21 cellular contexts compared by ENCODE assay signal in the genomic region with DNA sequence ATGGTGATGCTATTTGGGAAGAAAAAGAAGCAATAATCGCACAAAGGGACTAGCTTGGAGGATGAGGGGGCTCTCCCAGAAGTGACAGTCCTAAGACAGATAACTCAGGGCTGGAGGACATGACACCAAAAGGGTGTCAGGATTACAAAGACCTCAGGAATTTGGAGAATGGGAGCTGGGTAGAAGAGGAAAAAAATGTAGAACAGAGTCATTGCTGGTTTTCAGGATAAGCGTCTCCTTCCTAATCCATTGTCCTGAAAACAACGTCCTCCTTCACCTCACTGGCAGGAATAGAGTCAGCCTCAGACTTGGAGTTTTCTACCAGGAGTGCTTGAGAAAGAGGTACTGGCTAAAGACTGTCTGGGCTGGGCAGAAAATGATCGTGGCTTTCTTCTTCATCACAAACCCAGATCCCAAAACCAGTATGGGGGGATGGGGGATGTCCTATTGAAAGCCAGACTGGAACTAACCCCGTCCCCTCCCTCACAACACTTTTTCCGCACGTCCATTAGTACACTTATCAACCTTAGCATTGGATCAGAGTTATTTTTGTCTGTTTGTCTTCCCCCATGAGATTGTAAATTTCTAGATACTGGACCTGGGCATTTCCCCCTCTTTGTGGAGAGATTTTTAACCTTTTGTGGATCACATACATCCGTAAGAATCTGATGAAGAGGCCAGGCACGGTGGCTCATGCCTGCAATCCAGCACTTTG. TPM values are rescaled to one million over a fixed set of nuclear protein-coding genes. Genes with fewer than 3 reads are reported as not detected.
DNase-seq lines count a peak whose midpoint lies in the region; ATAC-seq, FAIRE-seq and TF ChIP-seq lines count a peak whose summit lies in the region.
"Had no signal": no experiment of that assay in that cellular context is flagged by ENCODE, and none has a peak within 500 bp of the region (broad histone marks: within the 10 kb centered on the region; RNA-seq: fewer than 3 reads in every experiment).

No MANE protein-coding gene starts in this region.

- H3K36me3 Mint-ChIP-seq in HFFc6 (ENCODE audit: low read depth) = no peaks in the 10 kb centered on the region
- H3K36me3 Mint-ChIP-seq: natural killer cell treated with Interleukin-12 subunit alpha and Interleukin-12 subunit beta and Interleukin-15 and Interleukin-18, amount 100 ng/mL, for 72 hours had no signal

- CTCF ChIA-PET in SK-N-SH (lab: Yijun Ruan, JAX) = interaction anchor here (1.4 to 1.9 kb wide), 2 partner anchors 20 to 32 kb away, joined by 3 to 6 read pairs; no protein-coding TSS in a partner anchor

- no peaks in the 10 kb centered on the region for H3K9me3 ChIP-seq in ectodermal cell (ENCODE audit: control insufficient read depth, low read length)
- H3K9me3 ChIP-seq in keratinocyte (ENCODE audit: control insufficient read depth, low read depth, low read length) = no peaks in the 10 kb centered on the region
- H3K9me3 ChIP-seq in prostate gland = no peaks in the 10 kb centered on the region
- H3K9me3 ChIP-seq in SK-N-SH = no peaks in the 10 kb centered on the region
- H3K9me3 ChIP-seq: esophagus muscularis mucosa had no signal

- peaks cover 26% of the 10 kb centered on the region for H3K4me1 ChIP-seq in ectodermal cell (ENCODE audit: control insufficient read depth, insufficient read depth, low read length)
- H3K4me1 ChIP-seq in keratinocyte (ENCODE audit: control insufficient read depth, extremely low read depth, insufficient read depth, low read length) = peaks cover 10% of the 10 kb centered on the region
- no peaks in the 10 kb centered on the region for H3K4me1 ChIP-seq in prostate gland (replicated peaks)
- no peaks in the 10 kb centered on the region for H3K4me1 ChIP-seq in SK-N-SH (ENCODE audit: control insufficient read depth in 1 of 2, insufficient read depth in 2 of 2, low read depth in 1 of 2, low read length in 1 of 2)
- H3K4me1 ChIP-seq: esophagus muscularis mucosa had no signal

- H3K27ac ChIP-seq in ectodermal cell (ENCODE audit: insufficient read depth, low read depth, low read length, poor library complexity, severe bottlenecking) = peak overlapping the region; percentile 30
- no peak overlapping the region for H3K27ac ChIP-seq in keratinocyte (ENCODE audit: control insufficient read depth, insufficient read depth, low read length)
- no peak overlapping the region for H3K27ac ChIP-seq in prostate gland
- no peak overlapping the region for H3K27ac ChIP-seq in SK-N-SH (ENCODE audit: low read depth in 2 of 2, low read length in 1 of 2)
- H3K27ac ChIP-seq: C4-2B, esophagus muscularis mucosa had no signal

- H3K4me2 ChIP-seq in keratinocyte (ENCODE audit: control insufficient read depth, extremely low read depth, insufficient read depth, low read depth, low read length) (no peak overlapping the region), SK-N-SH (no peak overlapping the region)

- peak; percentile 52 for FAIRE-seq in keratinocyte (lab: Jason Lieb, UNC)
- FAIRE-seq: A204.1, small intestine had no signal

- no peaks in the 10 kb centered on the region for H3K9me1 ChIP-seq in keratinocyte (ENCODE audit: control insufficient read depth, extremely low read depth, insufficient read depth, low read length)

- intact Hi-C loops in prostate gland (cut with DNase I) = no loop called here

- H3K9ac ChIP-seq in keratinocyte (ENCODE audit: control insufficient read depth, extremely low read depth, insufficient read depth, low read length) (no peak overlapping the region), SK-N-SH (no peak overlapping the region)

- WGBS in ectodermal cell, 2 experiments = 65 to 68% methylated on average over 8 to 9 of the region's 9 CpGs
- 83% methylated on average over 9 of the region's 9 CpGs for WGBS in prostate gland
- WGBS in SK-N-SH (ENCODE audit: low lambda C conversion rate) = 63% methylated on average over 9 of the region's 9 CpGs

- no peaks in the 10 kb centered on the region for H3K36me3 ChIP-seq in ectodermal cell (ENCODE audit: control insufficient read depth, insufficient read depth, low read length)
- H3K36me3 ChIP-seq in keratinocyte (ENCODE audit: control insufficient read depth in 2 of 2, extremely low read depth in 1 of 2, insufficient read depth in 2 of 2, low read length in 2 of 2) = peaks cover 1 to 3% of the 10 kb centered on the region in 2 experiments
- no peaks in the 10 kb centered on the region for H3K36me3 ChIP-seq in prostate gland
- H3K36me3 ChIP-seq in SK-N-SH (replicated peaks in 1 of 2; ENCODE audit: control insufficient read depth in 1 of 2, insufficient read depth in 2 of 2, low read length in 1 of 2) = no peaks in the 10 kb centered on the region
- H3K36me3 ChIP-seq: esophagus muscularis mucosa had no signal

- in situ Hi-C loops in GM13977 (cut with MboI; ENCODE audit: low pct_unique_long_range_greater_than_20kb, low sequenced_read_pairs, unreplicated experiment) = no loop called here

- H2AFZ ChIP-seq in keratinocyte (ENCODE audit: control insufficient read depth, low read length) (no peak overlapping the region), SK-N-SH (ENCODE audit: low read depth) (no peak overlapping the region)

- dilution Hi-C loops in keratinocyte (cut with MboI; ENCODE audit: extremely low pct_ligation_motif_present, low sequenced_read_pairs) = no loop called here

- H3K9me3 Mint-ChIP-seq in HFFc6 = no peaks in the 10 kb centered on the region
- H3K9me3 Mint-ChIP-seq: natural killer cell treated with Interleukin-12 subunit alpha and Interleukin-12 subunit beta and Interleukin-15 and Interleukin-18, amount 100 ng/mL, for 72 hours had no signal

- peaks cover 13% of the 10 kb centered on the region for H3K4me1 Mint-ChIP-seq in HFFc6 (ENCODE audit: low read depth)

- no peak overlapping the region for H3K4me3 ChIP-seq in ectodermal cell (ENCODE audit: insufficient read depth, low read depth, low read length)
- no peak overlapping the region for H3K4me3 ChIP-seq in keratinocyte (ENCODE audit: control insufficient read depth in 2 of 3, extremely low read depth in 1 of 3, insufficient read depth in 2 of 3, low read depth in 1 of 3, low read length in 3 of 3)
- H3K4me3 ChIP-seq in prostate gland = no peak overlapping the region
- no peak overlapping the region for H3K4me3 ChIP-seq in SK-N-SH (ENCODE audit: low read depth in 2 of 2, low read length in 1 of 2)
- H3K4me3 ChIP-seq: esophagus muscularis mucosa had no signal

- POLR2A ChIA-PET in SK-N-SH (lab: Yijun Ruan, JAX) = no interaction called here

- no peak overlapping the region for H3K27ac Mint-ChIP-seq in HFFc6

- no peaks in the 10 kb centered on the region for H3F3A ChIP-seq in SK-N-SH (replicated peaks; ENCODE audit: insufficient read depth)

- H3K4me3 Mint-ChIP-seq in HFFc6 = no peak overlapping the region

- DNase-seq in A172 (ENCODE audit: low spot score) (peak; percentile 26), HFFc6 (peak; percentile 1), keratinocyte (ENCODE audit: low read depth, low spot score) (no peak), GM13977 (ENCODE audit: low spot score) (no peak), prostate gland (ENCODE audit: low spot score) (no peak), SK-N-SH (no peak)
- DNase-seq: activated CD4-positive, CD25-positive, alpha-beta regulatory T cell treated with anti-CD3 and anti-CD28 coated beads, Interleukin-2, amount 50 U/mL, for 72 hours; DMS 273 treated with DMSO at 0.1 percent for 48 hours; Karpas-422; NCI-H1092 treated with DMSO at 0.1 percent for 48 hours; NCI-H524; OCI-M1; small intestine; substantia nigra; T-helper 9 cell had no signal

- H4K20me1 ChIP-seq in keratinocyte (ENCODE audit: control insufficient read depth, extremely low read depth, insufficient read depth, low read length) (no peaks in the 10 kb centered on the region), SK-N-SH (ENCODE audit: insufficient read depth) (no peaks in the 10 kb centered on the region)

- H3K27me3 ChIP-seq in ectodermal cell (ENCODE audit: control insufficient read depth, insufficient read depth, low read length, poor library complexity, severe bottlenecking) (no peaks in the 10 kb centered on the region), keratinocyte (ENCODE audit: control insufficient read depth, extremely low read depth, insufficient read depth, low read length) (no peaks in the 10 kb centered on the region), prostate gland (replicated peaks; ENCODE audit: insufficient read depth) (no peaks in the 10 kb centered on the region), SK-N-SH (ENCODE audit: insufficient read depth) (peaks cover 13% of the 10 kb centered on the region; the same call in 1 of the 2 replicates)

- TF ChIP-seq EP300 in SK-N-SH (IDR thresholded peaks at IDR 0.05; ENCODE audit: borderline replicate concordance in 1 of 2, low read depth in 1 of 2, low read length in 1 of 2) = no peak

- TF ChIP-seq POLR2A in prostate gland (IDR thresholded peaks at IDR 0.05) = no peak

- ATAC-seq in HG03469 (IDR thresholded peaks at IDR 0.05; ENCODE audit: unreplicated experiment) = no peak

- H3K79me2 ChIP-seq in keratinocyte (ENCODE audit: control insufficient read depth, insufficient read depth, low read length) = no peaks in the 10 kb centered on the region
- no peaks in the 10 kb centered on the region for H3K79me2 ChIP-seq in SK-N-SH (ENCODE audit: insufficient read depth)

- TF ChIP-seq CTCF in HFFc6 (IDR thresholded peaks at IDR 0.05) (no peak), keratinocyte (optimal IDR thresholded peaks at IDR 0.05 in 1 of 3, IDR thresholded peaks at IDR 0.05 in 1 of 3, conservative IDR thresholded peaks at IDR 0.05 in 1 of 3; ENCODE audit: extremely low read depth in 1 of 3, insufficient read depth in 2 of 3, low read length in 3 of 3) (no peak), GM13977 (IDR thresholded peaks at IDR 0.05; ENCODE audit: extremely low read depth, insufficient read depth, missing control alignments) (no peak), prostate gland (IDR thresholded peaks at IDR 0.05) (no peak), SK-N-SH (IDR thresholded peaks at IDR 0.05) (no peak)

- no peaks in the 10 kb centered on the region for H3K9me2 ChIP-seq in SK-N-SH

- H3K27me3 Mint-ChIP-seq in HFFc6 (ENCODE audit: insufficient read depth) = peaks cover 26% of the 10 kb centered on the region

- TF ChIP-seq RAD21 in SK-N-SH (IDR thresholded peaks at IDR 0.05; ENCODE audit: low read length) = no peak

RNA-seq across cellular contexts. Expression of a gene that starts 14.3 kb away (rescaled TPM):
- total RNA-seq in A172 (2014; rRNA removed; shearing (Covaris generic)) = 1.9 and 2.5 TPM in 2 replicates
- total RNA-seq in HFFc6 (2021; fragmentation: NEBNext Ultra II Directional; extraction: Animal tissue kit (Norgen Biotek cat#: 25700)) = not detected
- 30.0 TPM for polyA plus RNA-seq in ectodermal cell (2013, experiment 1 of 4)
- 35.8 TPM for polyA plus RNA-seq in ectodermal cell (2013, experiment 2 of 4)
- 23.4 TPM for polyA plus RNA-seq in ectodermal cell (2013, experiment 3 of 4)
- polyA plus RNA-seq in ectodermal cell (2013, experiment 4 of 4) = 22.3 TPM
- polyA plus RNA-seq in keratinocyte (7.5 to 14.6 TPM (median 8.4 TPM) in 3 replicates), SK-N-SH (2012; rRNA removed) (0.34 and 0.53 TPM in 2 replicates)
- 9.6 TPM for polyA plus RNA-seq in keratinocyte (2011; ENCODE audit: low read depth)
- polyA plus RNA-seq in keratinocyte (2011; cell fraction: cytosol; rRNA removed) = 5.0 and 5.1 TPM in 2 replicates
- polyA plus RNA-seq in keratinocyte (2011; cell fraction: nucleus; rRNA removed) = 30.3 TPM in 2 replicates
- polyA plus RNA-seq in keratinocyte (2012; ENCODE audit: low replicate concordance) = 6.2 and 25.6 TPM in 2 replicates
- polyA minus RNA-seq in keratinocyte = 14.4 to 17.2 TPM (median 14.7 TPM) in 3 replicates
- 5.6 TPM for polyA minus RNA-seq in keratinocyte (2011; cell fraction: cytosol; rRNA and poly(A)+ RNA removed)
- polyA minus RNA-seq in keratinocyte (2011; cell fraction: nucleus; rRNA and poly(A)+ RNA removed) = 15.7 and 27.1 TPM in 2 replicates
- total RNA-seq in prostate gland = 10 to 100 TPM in 1 of 2 donors, 1 to 10 TPM in 1; 7.1 to 16.3 TPM
- 0.24 and 0.28 TPM in 2 replicates for polyA plus RNA-seq in SK-N-SH (2012; cell fraction: cytosol; rRNA removed)
- 0.20 and 0.27 TPM in 2 replicates for polyA plus RNA-seq in SK-N-SH (2012; cell fraction: nucleus; rRNA removed)

Comparison
In these comparisons a context has a peak if more than half of its experiments do, and no peak if none do; other contexts are left out.
1. DNase-seq: peak in A172 (single experiment) and HFFc6 (single experiment); none in keratinocyte (single experiment), GM13977 (single experiment), prostate gland (single experiment) and SK-N-SH (single experiment).